1 cellular context compared by ENCODE assay signal in the genomic region with DNA sequence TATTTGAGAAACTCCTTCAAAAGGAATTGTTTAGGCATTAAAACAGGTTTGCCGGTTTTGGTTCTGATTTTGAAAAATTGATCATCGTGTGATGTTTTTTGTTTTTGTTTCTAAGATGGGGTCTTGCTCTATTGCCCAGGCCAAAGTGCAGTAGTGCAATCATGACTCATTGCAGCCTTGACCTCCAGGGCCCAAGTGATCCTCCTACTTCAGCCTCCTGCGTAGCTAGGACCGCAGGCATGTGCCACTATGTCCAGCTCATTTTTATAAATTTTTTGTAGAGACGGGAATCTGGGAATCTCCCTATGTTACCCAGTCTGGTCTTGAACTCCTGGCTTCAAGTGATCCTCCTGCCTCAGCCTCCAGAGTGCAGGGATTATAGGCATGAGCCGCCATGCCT.
TF ChIP-seq lines count a peak whose summit lies in the region.

No MANE protein-coding gene starts in this region.

TF ChIP-seq in K562, 482 proteins besides CTCF, POLR2A, EP300 and RAD21:
- TF ChIP-seq TCF7L2 (IDR thresholded peaks at IDR 0.05; ENCODE audit: low read depth, low read length) (no peak), HMBOX1 (IDR thresholded peaks at IDR 0.05) (no peak), ARID1B (IDR thresholded peaks at IDR 0.05) (no peak), ZNF57 (CRISPR knock-in tag; IDR thresholded peaks at IDR 0.05) (no peak), BCOR (IDR thresholded peaks at IDR 0.05) (peak; percentile 56; the same call in 1 of the 2 replicates), ZNF121 (CRISPR knock-in tag; conservative IDR thresholded peaks at IDR 0.05) (peak; percentile 97), PREB (CRISPR knock-in tag; IDR thresholded peaks at IDR 0.05) (no peak), KDM1A (IDR thresholded peaks at IDR 0.05) (peak; percentile 38 to 41; a peak in 2 of 4 replicates), PHB (CRISPR knock-in tag; IDR thresholded peaks at IDR 0.05) (no peak), ZKSCAN8 (CRISPR knock-in tag; IDR thresholded peaks at IDR 0.05) (no peak), RBM25 (IDR thresholded peaks at IDR 0.05; ENCODE audit: low read depth, low read length, severe bottlenecking) (peak; percentile 47), HOXB6 (CRISPR knock-in tag; IDR thresholded peaks at IDR 0.05; ENCODE audit: borderline replicate concordance) (no peak), MYNN (IDR thresholded peaks at IDR 0.05) (no peak), MYNN (CRISPR knock-in tag; IDR thresholded peaks at IDR 0.05) (no peak), ZNF696 (CRISPR knock-in tag; conservative IDR thresholded peaks at IDR 0.05) (no peak), SIN3B (IDR thresholded peaks at IDR 0.05; ENCODE audit: low read depth) (no peak), CBX3 (IDR thresholded peaks at IDR 0.05; ENCODE audit: borderline replicate concordance in 1 of 2, low read length in 2 of 2) (peak in 1 of 2 experiments; percentile 57; a peak in 2 of 3 replicates), SMARCE1 (IDR thresholded peaks at IDR 0.05) (no peak), SMARCA5 (IDR thresholded peaks at IDR 0.05) (no peak), ZNF124 (CRISPR knock-in tag; IDR thresholded peaks at IDR 0.05) (no peak), CXXC5 (CRISPR knock-in tag; IDR thresholded peaks at IDR 0.05) (no peak), HLTF (IDR thresholded peaks at IDR 0.05) (no peak)
- TF ChIP-seq, protein P1, sequence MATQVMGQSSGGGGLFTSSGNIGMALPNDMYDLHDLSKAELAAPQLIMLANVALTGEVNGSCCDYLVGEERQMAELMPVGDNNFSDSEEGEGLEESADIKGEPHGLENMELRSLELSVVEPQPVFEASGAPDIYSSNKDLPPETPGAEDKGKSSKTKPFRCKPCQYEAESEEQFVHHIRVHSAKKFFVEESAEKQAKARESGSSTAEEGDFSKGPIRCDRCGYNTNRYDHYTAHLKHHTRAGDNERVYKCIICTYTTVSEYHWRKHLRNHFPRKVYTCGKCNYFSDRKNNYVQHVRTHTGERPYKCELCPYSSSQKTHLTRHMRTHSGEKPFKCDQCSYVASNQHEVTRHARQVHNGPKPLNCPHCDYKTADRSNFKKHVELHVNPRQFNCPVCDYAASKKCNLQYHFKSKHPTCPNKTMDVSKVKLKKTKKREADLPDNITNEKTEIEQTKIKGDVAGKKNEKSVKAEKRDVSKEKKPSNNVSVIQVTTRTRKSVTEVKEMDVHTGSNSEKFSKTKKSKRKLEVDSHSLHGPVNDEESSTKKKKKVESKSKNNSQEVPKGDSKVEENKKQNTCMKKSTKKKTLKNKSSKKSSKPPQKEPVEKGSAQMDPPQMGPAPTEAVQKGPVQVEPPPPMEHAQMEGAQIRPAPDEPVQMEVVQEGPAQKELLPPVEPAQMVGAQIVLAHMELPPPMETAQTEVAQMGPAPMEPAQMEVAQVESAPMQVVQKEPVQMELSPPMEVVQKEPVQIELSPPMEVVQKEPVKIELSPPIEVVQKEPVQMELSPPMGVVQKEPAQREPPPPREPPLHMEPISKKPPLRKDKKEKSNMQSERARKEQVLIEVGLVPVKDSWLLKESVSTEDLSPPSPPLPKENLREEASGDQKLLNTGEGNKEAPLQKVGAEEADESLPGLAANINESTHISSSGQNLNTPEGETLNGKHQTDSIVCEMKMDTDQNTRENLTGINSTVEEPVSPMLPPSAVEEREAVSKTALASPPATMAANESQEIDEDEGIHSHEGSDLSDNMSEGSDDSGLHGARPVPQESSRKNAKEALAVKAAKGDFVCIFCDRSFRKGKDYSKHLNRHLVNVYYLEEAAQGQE (CRISPR knock-in tag; IDR thresholded peaks at IDR 0.05; ENCODE audit: low read depth): no peak
- TF ChIP-seq, protein P2, sequence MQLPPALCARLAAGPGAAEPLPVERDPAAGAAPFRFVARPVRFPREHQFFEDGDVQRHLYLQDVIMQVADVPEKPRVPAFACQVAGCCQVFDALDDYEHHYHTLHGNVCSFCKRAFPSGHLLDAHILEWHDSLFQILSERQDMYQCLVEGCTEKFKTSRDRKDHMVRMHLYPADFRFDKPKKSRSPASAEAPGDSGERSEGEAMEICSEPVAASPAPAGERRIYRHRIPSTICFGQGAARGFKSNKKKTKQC (CRISPR knock-in tag; IDR thresholded peaks at IDR 0.05): no peak
- TF ChIP-seq, protein P3, sequence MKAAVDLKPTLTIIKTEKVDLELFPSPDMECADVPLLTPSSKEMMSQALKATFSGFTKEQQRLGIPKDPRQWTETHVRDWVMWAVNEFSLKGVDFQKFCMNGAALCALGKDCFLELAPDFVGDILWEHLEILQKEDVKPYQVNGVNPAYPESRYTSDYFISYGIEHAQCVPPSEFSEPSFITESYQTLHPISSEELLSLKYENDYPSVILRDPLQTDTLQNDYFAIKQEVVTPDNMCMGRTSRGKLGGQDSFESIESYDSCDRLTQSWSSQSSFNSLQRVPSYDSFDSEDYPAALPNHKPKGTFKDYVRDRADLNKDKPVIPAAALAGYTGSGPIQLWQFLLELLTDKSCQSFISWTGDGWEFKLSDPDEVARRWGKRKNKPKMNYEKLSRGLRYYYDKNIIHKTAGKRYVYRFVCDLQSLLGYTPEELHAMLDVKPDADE (conservative IDR thresholded peaks at IDR 0.05; ENCODE audit: control insufficient read depth, low read depth, low read length): no peak
- TF ChIP-seq, protein P4, sequence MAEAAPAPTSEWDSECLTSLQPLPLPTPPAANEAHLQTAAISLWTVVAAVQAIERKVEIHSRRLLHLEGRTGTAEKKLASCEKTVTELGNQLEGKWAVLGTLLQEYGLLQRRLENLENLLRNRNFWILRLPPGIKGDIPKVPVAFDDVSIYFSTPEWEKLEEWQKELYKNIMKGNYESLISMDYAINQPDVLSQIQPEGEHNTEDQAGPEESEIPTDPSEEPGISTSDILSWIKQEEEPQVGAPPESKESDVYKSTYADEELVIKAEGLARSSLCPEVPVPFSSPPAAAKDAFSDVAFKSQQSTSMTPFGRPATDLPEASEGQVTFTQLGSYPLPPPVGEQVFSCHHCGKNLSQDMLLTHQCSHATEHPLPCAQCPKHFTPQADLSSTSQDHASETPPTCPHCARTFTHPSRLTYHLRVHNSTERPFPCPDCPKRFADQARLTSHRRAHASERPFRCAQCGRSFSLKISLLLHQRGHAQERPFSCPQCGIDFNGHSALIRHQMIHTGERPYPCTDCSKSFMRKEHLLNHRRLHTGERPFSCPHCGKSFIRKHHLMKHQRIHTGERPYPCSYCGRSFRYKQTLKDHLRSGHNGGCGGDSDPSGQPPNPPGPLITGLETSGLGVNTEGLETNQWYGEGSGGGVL (CRISPR knock-in tag; IDR thresholded peaks at IDR 0.05): no peak
- TF ChIP-seq, protein P5, sequence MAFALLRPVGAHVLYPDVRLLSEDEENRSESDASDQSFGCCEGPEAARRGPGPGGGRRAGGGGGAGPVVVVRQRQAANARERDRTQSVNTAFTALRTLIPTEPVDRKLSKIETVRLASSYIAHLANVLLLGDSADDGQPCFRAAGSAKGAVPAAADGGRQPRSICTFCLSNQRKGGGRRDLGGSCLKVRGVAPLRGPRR (CRISPR knock-in tag; IDR thresholded peaks at IDR 0.05): no peak
